Comparison of ENCODE assay signal across 16 cellular contexts in genomic region chr9:91486699-91487497, GRCh38.
DNase-seq lines count a peak whose midpoint lies in the region; ATAC-seq, FAIRE-seq and TF ChIP-seq lines count a peak whose summit lies in the region.
"Had no signal": no experiment of that assay in that cellular context is flagged by ENCODE, and none has a peak within 500 bp of the region (broad histone marks: within the 10 kb centered on the region; RNA-seq: fewer than 3 reads in every experiment).

No MANE protein-coding gene starts in this region.

- H3K9me2 ChIP-seq in hepatocyte (replicated peaks; ENCODE audit: insufficient read depth) = no peaks in the 10 kb centered on the region

- H3K9me3 ChIP-seq in hepatocyte (ENCODE audit: low read depth) = no peaks in the 10 kb centered on the region

- H3K4me1 ChIP-seq in hepatocyte (ENCODE audit: insufficient read depth) = no peaks in the 10 kb centered on the region

- no peaks in the 10 kb centered on the region for H3K36me3 ChIP-seq in hepatocyte (replicated peaks; ENCODE audit: insufficient read depth, low read depth)

- H3K4me3 ChIP-seq in hepatocyte = no peak overlapping the region

- 76% methylated on average over 6 of the region's 6 CpGs for WGBS in hepatocyte (ENCODE audit: low lambda C conversion rate, missing lambda C conversion rate)

- H3K79me2 ChIP-seq in hepatocyte = no peaks in the 10 kb centered on the region

- intact Hi-C loops in Right ventricle myocardium inferior (cut with DNase I) (no loop called here), cardiac septum (cut with DNase I) (loop anchor here (5.0 kb wide), 1 partner anchor 85 kb away; no protein-coding TSS in a partner anchor)

- no peak overlapping the region for H3K4me2 ChIP-seq in hepatocyte

- peak overlapping the region; percentile 33 for H3K27ac ChIP-seq in hepatocyte
- H3K27ac ChIP-seq: epithelial cell of prostate had no signal

- H3K27me3 ChIP-seq in hepatocyte = no peaks in the 10 kb centered on the region

- DNase-seq in Right ventricle myocardium inferior (ENCODE audit: missing footprints) = peak; percentile 65
- no peak for DNase-seq in cardiac septum (ENCODE audit: low spot score)
- DNase-seq in amniotic epithelial cell (ENCODE audit: low read depth) = peak; percentile 60
- no peak for DNase-seq in hepatocyte (ENCODE audit: low spot score)
- no peak for DNase-seq in NCI-H1092 (lab: John Stamatoyannopoulos, UW)
- no peak for DNase-seq in urothelium cell line (ENCODE audit: low spot score)
- DNase-seq in hypothalamus (lab: John Stamatoyannopoulos, UW) = no peak
- DNase-seq in stimulated activated CD4-positive, alpha-beta T cell treated with anti-CD3 and anti-CD28 coated beads, Interleukin-1b, Interleukin-23, amount 100 ng/mL, for 48 hours = no peak
- DNase-seq: activated CD4-positive, alpha-beta T cell treated with anti-CD3 and anti-CD28 coated beads, Interleukin-2, amount 50 U/mL, for 48 hours; activated effector memory CD4-positive, alpha-beta T cell treated with Interleukin-2 at 50 U/mL for 16 hours; central memory CD4-positive, alpha-beta T cell; DMS79 treated with DMSO at 0.1 percent for 48 hours; Kasumi-1; naive thymus-derived CD8-positive, alpha-beta T cell; T-helper 17 cell had no signal

- no peak for ATAC-seq in Right ventricle myocardium inferior
- ATAC-seq: naive thymus-derived CD8-positive, alpha-beta T cell; T-helper 17 cell had no signal

- no peak overlapping the region for H2AFZ ChIP-seq in hepatocyte

- FAIRE-seq in urothelium cell line (lab: Jason Lieb, UNC) = no peak

- H4K20me1 ChIP-seq in hepatocyte (ENCODE audit: insufficient read depth, poor library complexity, severe bottlenecking) = no peaks in the 10 kb centered on the region

- TF ChIP-seq CTCF in hepatocyte (IDR thresholded peaks at IDR 0.05; ENCODE audit: poor library complexity) = no peak

Comparison
In these comparisons a context has a peak if more than half of its experiments do, and no peak if none do; other contexts are left out.
1. DNase-seq: peak in Right ventricle myocardium inferior (single experiment) and amniotic epithelial cell (single experiment); none in cardiac septum (single experiment), hepatocyte (single experiment), NCI-H1092 (single experiment), urothelium cell line (single experiment), hypothalamus (0 of 51) and stimulated activated CD4-positive, alpha-beta T cell treated with anti-CD3 and anti-CD28 coated beads, Interleukin-1b, Interleukin-23, amount 100 ng/mL, for 48 hours (single experiment).